8 cellular contexts compared by ENCODE assay signal in genomic region chr4:44725166-44725565, GRCh38. TPM values are rescaled to one million over a fixed set of nuclear protein-coding genes. Genes with fewer than 3 reads are reported as not detected.
DNase-seq lines count a peak whose midpoint lies in the region; ATAC-seq, FAIRE-seq and TF ChIP-seq lines count a peak whose summit lies in the region.

No MANE protein-coding gene starts in this region.

- H3K9ac ChIP-seq in HUES64 (ENCODE audit: low read depth, low read length) (peak overlapping the region; percentile 75; the same call in 1 of the 2 replicates), GM12878 (ENCODE audit: control insufficient read depth, insufficient read depth, low read length) (peak overlapping the region; percentile 89), muscle layer of colon (ENCODE audit: low read length) (peak overlapping the region; percentile 82)

- H3K36me3 ChIP-seq in HUES64 (ENCODE audit: insufficient read depth, low read length) (no peaks in the 10 kb centered on the region), GM12878 (ENCODE audit: control insufficient read depth in 2 of 2, insufficient read depth in 2 of 2, low read length in 1 of 2) (no peaks in the 10 kb centered on the region; a peak in 2 of 4 replicates), muscle layer of colon (ENCODE audit: insufficient read depth, low read length) (no peaks in the 10 kb centered on the region)

- TF ChIP-seq CTCF in AG10803 (conservative IDR thresholded peaks at IDR 0.05; ENCODE audit: low read length): no peak
- no peak for TF ChIP-seq CTCF in GM12878 (IDR thresholded peaks at IDR 0.05 in 2 of 3, conservative IDR thresholded peaks at IDR 0.05 in 1 of 3; ENCODE audit: control insufficient read depth in 2 of 3, extremely low read depth in 1 of 3, insufficient read depth in 1 of 3, low read depth in 3 of 3, low read length in 3 of 3)

- H3K27ac ChIP-seq in HUES64 (ENCODE audit: low read depth, low read length) (no peak overlapping the region), GM12878 (ENCODE audit: control insufficient read depth, insufficient read depth) (peak overlapping the region; percentile 90; the same call in 1 of the 2 replicates), muscle layer of colon (ENCODE audit: low read depth, low read length) (no peak overlapping the region)

- H4K20me1 ChIP-seq in GM12878 (ENCODE audit: control insufficient read depth, insufficient read depth): no peaks in the 10 kb centered on the region

- in situ Hi-C loops in GM12878 (cut with MboI): no loop called here

- peaks cover 24% of the 10 kb centered on the region for H3K27me3 ChIP-seq in HUES64 (ENCODE audit: insufficient read depth, low read length)
- no peaks in the 10 kb centered on the region for H3K27me3 ChIP-seq in GM12878 (replicated peaks in 1 of 2; ENCODE audit: control insufficient read depth in 2 of 2, insufficient read depth in 2 of 2, low read length in 1 of 2)
- no peaks in the 10 kb centered on the region for H3K27me3 ChIP-seq in muscle layer of colon (ENCODE audit: control insufficient read depth in 1 of 2, insufficient read depth in 2 of 2, low read length in 2 of 2)

- SMC1A ChIA-PET in GM12878 (lab: Charles Lee; ENCODE audit: uncharacterized antibody, unreplicated experiment): interaction anchor here (2.0 kb wide), 1 partner anchor 46 kb away, joined by 9 read pairs; the partner anchor contains the start of gene GUF1

- peak; percentile 2; the same call in 2 of the 3 replicates for ATAC-seq in GM12878

- no peak for TF ChIP-seq POLR2A in GM12878 (IDR thresholded peaks at IDR 0.05; ENCODE audit: low read depth, low read length)

- POLR2A ChIA-PET in GM12878 (lab: Charles Lee): interaction anchor here (1.1 to 1.2 kb wide), 2 partner anchors 18 to 48 kb away, joined by 3 read pairs; no protein-coding TSS in a partner anchor

- no TSS peak for BruUV-seq in GM12878 (replicated peaks; lab: Mats Ljungman, UMichigan)

- H3K4me3 ChIP-seq in AG10803 (ENCODE audit: low read length) (peak overlapping the region; percentile 83), HUES64 (ENCODE audit: low read length) (peak overlapping the region; percentile 73), GM12878 (peak overlapping the region; percentile 92), muscle layer of colon (ENCODE audit: low read depth in 1 of 2, low read length in 2 of 2) (peak overlapping the region; percentile 84 to 90)

- no peak for TF ChIP-seq EP300 in GM12878 (IDR thresholded peaks at IDR 0.05; ENCODE audit: borderline replicate concordance in 1 of 2, control insufficient read depth in 1 of 2, low read depth in 2 of 2, low read length in 2 of 2)

- CTCF ChIA-PET in GM12878 (lab: Yijun Ruan, JAX): interaction anchor here (1.2 kb wide), 1 partner anchor 8 kb away, joined by 3 read pairs; no protein-coding TSS in a partner anchor

- intact Hi-C loops in GM12878 (cut with micrococcal nuclease; ENCODE audit: unreplicated experiment): no loop called here

- H3K4me1 ChIP-seq in HUES64 (ENCODE audit: insufficient read depth, low read length) (0 out of 2 replicates have a peak, but pooled peaks cover 7% of the 10 kb centered on the region), GM12878 (ENCODE audit: control insufficient read depth, insufficient read depth, low read length) (no peaks in the 10 kb centered on the region; the same call in 1 of the 2 replicates), muscle layer of colon (ENCODE audit: insufficient read depth, low read length) (peaks cover 11% of the 10 kb centered on the region)

- RAD21 ChIA-PET in GM12878 (lab: Charles Lee; ENCODE audit: unreplicated experiment): interaction anchor here (1.5 kb wide), 1 partner anchor 47 kb away, joined by 4 read pairs; the partner anchor contains the start of gene GUF1

- TF ChIP-seq RAD21 in GM12878 (IDR thresholded peaks at IDR 0.05; ENCODE audit: insufficient read depth, low read depth, low read length): no peak

- no peaks in the 10 kb centered on the region for H3K9me3 ChIP-seq in HUES64 (ENCODE audit: insufficient read depth, low read depth, low read length)
- no peaks in the 10 kb centered on the region for H3K9me3 ChIP-seq in GM12878 (replicated peaks; ENCODE audit: control insufficient read depth, insufficient read depth, low read length)
- no peaks in the 10 kb centered on the region for H3K9me3 ChIP-seq in muscle layer of colon (ENCODE audit: low read length)

- peak overlapping the region; percentile 41 for H2AFZ ChIP-seq in GM12878 (ENCODE audit: control insufficient read depth, low read depth, low read length)

- FAIRE-seq in GM12878 (lab: Jason Lieb, UNC): no peak

- peaks cover 50% of the 10 kb centered on the region for H3K79me2 ChIP-seq in GM12878 (ENCODE audit: control insufficient read depth, insufficient read depth, low read length)

- peak overlapping the region; percentile 87 for H3K4me2 ChIP-seq in GM12878 (ENCODE audit: control insufficient read depth, insufficient read depth)

- DNase-seq in AG10803 (ENCODE audit: low read depth): peak; percentile 15
- DNase-seq in GM12878 (ENCODE audit: low read depth, low spot score): no peak
- DNase-seq in DMS114 treated with DMSO at 0.1 percent for 48 hours (lab: John Stamatoyannopoulos, UW; ENCODE audit: unreplicated experiment): no peak
- no peak for DNase-seq in NCI-H2196 treated with DMSO at 0.1 percent for 48 hours (lab: John Stamatoyannopoulos, UW; ENCODE audit: unreplicated experiment)
- no peak for DNase-seq in UCSD-AML1 (lab: John Stamatoyannopoulos, UW; ENCODE audit: unreplicated experiment)
- no peak for DNase-seq in SK-N-DZ (ENCODE audit: low spot score)

- 62% methylated on average over 6 of the region's 6 CpGs for WGBS in HUES64
- 41% methylated on average over 6 of the region's 6 CpGs for WGBS in GM12878 (ENCODE audit: insufficient coverage, insufficient replicate concordance, low lambda C conversion rate, missing lambda C conversion rate)

TF ChIP-seq in GM12878, 131 proteins besides CTCF, POLR2A, EP300 and RAD21 (continues in another document):
- no peak for TF ChIP-seq IKZF1 (conservative IDR thresholded peaks at IDR 0.05)
- TF ChIP-seq SIN3A (IDR thresholded peaks at IDR 0.05; ENCODE audit: low read depth, low read length): no peak
- TF ChIP-seq RUNX3 (IDR thresholded peaks at IDR 0.05; ENCODE audit: low read length): no peak
- no peak for TF ChIP-seq TAF1 (IDR thresholded peaks at IDR 0.05; ENCODE audit: borderline replicate concordance, low read depth, low read length)
- TF ChIP-seq, protein P1, sequence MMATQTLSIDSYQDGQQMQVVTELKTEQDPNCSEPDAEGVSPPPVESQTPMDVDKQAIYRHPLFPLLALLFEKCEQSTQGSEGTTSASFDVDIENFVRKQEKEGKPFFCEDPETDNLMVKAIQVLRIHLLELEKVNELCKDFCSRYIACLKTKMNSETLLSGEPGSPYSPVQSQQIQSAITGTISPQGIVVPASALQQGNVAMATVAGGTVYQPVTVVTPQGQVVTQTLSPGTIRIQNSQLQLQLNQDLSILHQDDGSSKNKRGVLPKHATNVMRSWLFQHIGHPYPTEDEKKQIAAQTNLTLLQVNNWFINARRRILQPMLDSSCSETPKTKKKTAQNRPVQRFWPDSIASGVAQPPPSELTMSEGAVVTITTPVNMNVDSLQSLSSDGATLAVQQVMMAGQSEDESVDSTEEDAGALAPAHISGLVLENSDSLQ (IDR thresholded peaks at IDR 0.05): no peak
- no peak for TF ChIP-seq MEF2B (IDR thresholded peaks at IDR 0.05; ENCODE audit: partially characterized antibody, poor library complexity, severe bottlenecking)

RNA-seq across cellular contexts. Expression of gene GNPDA2, which starts 1.2 kb away (rescaled TPM):
- polyA plus RNA-seq in HUES64 (2013, experiment 1 of 2): 6.1 TPM
- 6.7 TPM for polyA plus RNA-seq in HUES64 (2013, experiment 2 of 2)
- total RNA-seq in GM12878 (2013; cell fraction: nucleolus; rRNA removed): 27.2 and 29.7 TPM in 2 replicates
- total RNA-seq in GM12878 (2014; rRNA removed) (20.3 and 24.6 TPM in 2 replicates), GM12878 (2014; rRNA removed; fragmentation: Illumina TruSeq; extraction: Trizol) (21.7 and 23.4 TPM in 2 replicates), GM12878 (2021) (16.7 and 20.1 TPM in 2 replicates)
- polyA plus RNA-seq in GM12878 (2011; ENCODE audit: low read depth): 10.7 TPM
- polyA plus RNA-seq in GM12878 (2011; rRNA removed) (24.5 and 35.1 TPM in 2 replicates), GM12878 (2014; fragmentation: Illumina TruSeq; extraction: Trizol) (23.1 and 27.3 TPM in 2 replicates), GM12878 (2014; fragmentation: Nextera tagmentation; extraction: Ambion mirVana) (10 to 100 TPM; 29.8 to 45.8 TPM), GM12878 (2014; rRNA removed) (16.5 and 21.4 TPM in 2 replicates), GM12878 (2016; fragmentation: Nextera tagmentation; extraction: Ambion mirVana) (10 to 100 TPM; 26.2 to 26.5 TPM)
- 8.4 and 9.0 TPM in 2 replicates for polyA plus RNA-seq in GM12878 (2011; cell fraction: cytosol; rRNA removed)
- polyA plus RNA-seq in GM12878 (2011; cell fraction: nucleus; rRNA removed): 12.5 and 14.9 TPM in 2 replicates
- polyA plus RNA-seq in GM12878 (2012): 17.6 and 18.4 TPM in 2 replicates
- polyA minus RNA-seq in GM12878 (2011; rRNA and poly(A)+ RNA removed): 13.1 and 16.5 TPM in 2 replicates
- polyA minus RNA-seq in GM12878 (2011; cell fraction: cytosol; rRNA and poly(A)+ RNA removed): 3.5 and 4.7 TPM in 2 replicates
- polyA minus RNA-seq in GM12878 (2011; cell fraction: nucleus; rRNA and poly(A)+ RNA removed): 20.6 and 26.9 TPM in 2 replicates
- 12.9 and 16.2 TPM in 2 replicates for polyA plus RNA-seq in SK-N-DZ (2014; cell fraction: cytosol; rRNA removed)
- 15.2 and 22.3 TPM in 2 replicates for polyA plus RNA-seq in SK-N-DZ (2014; cell fraction: nucleus; rRNA removed)

RNA-seq across cellular contexts. Expression of gene GUF1, which starts 46.9 kb away (rescaled TPM):
- polyA plus RNA-seq in HUES64 (2013, experiment 1 of 2): 23.5 TPM
- 22.1 TPM for polyA plus RNA-seq in HUES64 (2013, experiment 2 of 2)
- total RNA-seq in GM12878 (2013; cell fraction: nucleolus; rRNA removed): 61.4 and 67.0 TPM in 2 replicates
- 21.5 and 23.9 TPM in 2 replicates for total RNA-seq in GM12878 (2014; rRNA removed)
- 26.9 and 27.4 TPM in 2 replicates for total RNA-seq in GM12878 (2014; rRNA removed; fragmentation: Illumina TruSeq; extraction: Trizol)
- 26.2 and 27.2 TPM in 2 replicates for total RNA-seq in GM12878 (2021)
- 10.1 TPM for polyA plus RNA-seq in GM12878 (2011; ENCODE audit: low read depth)
- 23.4 and 33.5 TPM in 2 replicates for polyA plus RNA-seq in GM12878 (2011; rRNA removed)
- polyA plus RNA-seq in GM12878 (2011; cell fraction: cytosol; rRNA removed): 9.2 and 9.3 TPM in 2 replicates
- 27.1 and 29.8 TPM in 2 replicates for polyA plus RNA-seq in GM12878 (2011; cell fraction: nucleus; rRNA removed)
- polyA plus RNA-seq in GM12878 (2012): 15.5 and 18.4 TPM in 2 replicates
- polyA plus RNA-seq in GM12878 (2014; fragmentation: Illumina TruSeq; extraction: Trizol): 37.1 and 48.2 TPM in 2 replicates
- 10 to 100 TPM in 1 of 2 experiments, 1 to 10 TPM in 1; 5.8 to 11.5 TPM for polyA plus RNA-seq in GM12878 (2014; fragmentation: Nextera tagmentation; extraction: Ambion mirVana)
- polyA plus RNA-seq in GM12878 (2014; rRNA removed): 15.1 and 16.1 TPM in 2 replicates
- 10 to 100 TPM; 35.5 to 36.5 TPM for polyA plus RNA-seq in GM12878 (2016; fragmentation: Nextera tagmentation; extraction: Ambion mirVana)
- 13.6 and 19.0 TPM in 2 replicates for polyA minus RNA-seq in GM12878 (2011; rRNA and poly(A)+ RNA removed)
- polyA minus RNA-seq in GM12878 (2011; cell fraction: cytosol; rRNA and poly(A)+ RNA removed): 6.4 and 6.7 TPM in 2 replicates
- 32.4 and 50.4 TPM in 2 replicates for polyA minus RNA-seq in GM12878 (2011; cell fraction: nucleus; rRNA and poly(A)+ RNA removed)
- polyA plus RNA-seq in SK-N-DZ (2014; cell fraction: cytosol; rRNA removed): 21.7 and 27.5 TPM in 2 replicates
- polyA plus RNA-seq in SK-N-DZ (2014; cell fraction: nucleus; rRNA removed): 14.9 and 23.7 TPM in 2 replicates
